11 cellular contexts compared by ENCODE assay signal in the genomic region with DNA sequence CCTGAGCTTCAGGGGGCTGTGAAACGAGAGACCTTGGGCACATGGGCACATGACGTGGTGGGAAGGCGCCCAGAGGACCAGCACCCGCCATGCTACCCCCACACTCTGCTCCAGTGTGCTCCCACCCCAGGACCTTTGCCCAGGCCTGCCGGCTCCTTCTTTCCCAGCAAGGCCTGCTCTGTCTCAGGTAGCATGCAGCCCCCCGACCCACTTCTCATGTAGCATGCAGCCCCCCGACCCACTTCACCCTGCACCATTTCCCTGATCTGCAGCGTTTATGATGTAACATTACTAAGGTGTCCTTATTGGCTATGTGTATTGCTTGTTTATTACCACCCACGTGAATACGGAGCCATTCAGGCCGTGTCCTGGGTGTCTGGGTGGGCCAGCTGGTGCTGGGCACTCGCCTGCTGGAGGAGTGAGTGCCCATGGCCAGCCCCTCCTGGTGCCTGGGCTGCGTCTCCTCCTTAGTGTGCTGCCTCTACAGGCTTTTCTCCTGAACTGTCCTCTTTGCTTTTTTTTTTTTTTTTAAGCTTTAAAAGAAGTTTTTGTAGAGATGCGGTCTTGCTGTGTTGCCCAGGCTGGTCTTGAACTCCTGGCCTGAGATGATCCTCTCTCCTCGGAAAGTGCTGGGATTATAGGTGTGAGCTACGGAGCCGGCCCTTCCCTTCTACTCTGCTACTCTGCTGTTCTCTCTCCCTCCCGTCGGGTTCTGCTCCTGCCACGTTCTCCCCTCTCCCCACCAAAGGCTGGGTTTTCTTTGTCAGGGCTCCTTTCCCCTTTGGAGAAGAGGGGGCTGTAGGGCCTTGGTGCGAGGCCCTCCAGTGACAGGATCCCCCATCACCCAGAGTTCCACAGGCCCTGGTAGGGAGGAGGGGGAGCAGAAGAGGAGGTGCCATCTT. TPM values are rescaled to one million over a fixed set of nuclear protein-coding genes. Genes with fewer than 3 reads are reported as not detected.
DNase-seq lines count a peak whose midpoint lies in the region; ATAC-seq and TF ChIP-seq lines count a peak whose summit lies in the region.
"Had no signal": no experiment of that assay in that cellular context is flagged by ENCODE, and none has a peak within 500 bp of the region (broad histone marks: within the 10 kb centered on the region; RNA-seq: fewer than 3 reads in every experiment).

No MANE protein-coding gene starts in this region.

- TF ChIP-seq CTCF in heart left ventricle (IDR thresholded peaks at IDR 0.05) = peak in 1 of 12 donors; percentile 16
- TF ChIP-seq CTCF in brain (conservative IDR thresholded peaks at IDR 0.05) = peak in 1 of 2 experiments; percentile 22
- no peak for TF ChIP-seq CTCF in upper lobe of left lung (IDR thresholded peaks at IDR 0.05)
- no peak for TF ChIP-seq CTCF in WERI-Rb-1 (IDR thresholded peaks at IDR 0.05; ENCODE audit: low read depth, low read length)

- H3K4me2 ChIP-seq in mesendoderm (ENCODE audit: low read length) = no peak overlapping the region

- H3K27ac ChIP-seq in heart left ventricle (peak overlapping the region in 7 of 12 donors; percentile 13 to 77 (median 46)), mesendoderm (ENCODE audit: low read depth, low read length) (peak overlapping the region; percentile 6), upper lobe of left lung (peak overlapping the region; percentile 72 to 82 (median 82)), WERI-Rb-1 (no peak overlapping the region)

- H3K9me3 ChIP-seq in heart left ventricle (peaks cover 0 to 7% (median 0%) of the 10 kb centered on the region in 12 donors), upper lobe of left lung (no peaks in the 10 kb centered on the region), WERI-Rb-1 (ENCODE audit: severe bottlenecking) (no peaks in the 10 kb centered on the region)

- peaks cover 16% of the 10 kb centered on the region for H3K79me1 ChIP-seq in mesendoderm (ENCODE audit: low read length)

- no peak for ATAC-seq in heart left ventricle
- ATAC-seq in Right ventricle myocardium inferior = no peak
- ATAC-seq in upper lobe of left lung (ENCODE audit: low FRiP score in 2 of 2) = no peak

- H3K9me3 Mint-ChIP-seq in brain = peaks cover 7 to 15% (median 8%) of the 10 kb centered on the region in 5 experiments
- no peaks in the 10 kb centered on the region for H3K9me3 Mint-ChIP-seq in activated T-cell treated with anti-CD3 and anti-CD28 coated beads, Interleukin-2, amount 50 U/mL, for 24 hours

- peak overlapping the region; percentile 49 to 95 (median 91) for H3K27ac Mint-ChIP-seq in brain
- no peak overlapping the region for H3K27ac Mint-ChIP-seq in activated T-cell treated with anti-CD3 and anti-CD28 coated beads, Interleukin-2, amount 50 U/mL, for 24 hours

- WGBS in heart left ventricle, 4 donors = 82 to 86% (median 83%) methylated on average over 21 of the region's 21 CpGs
- WGBS in mesendoderm (ENCODE audit: extremely low coverage, insufficient coverage, low lambda C conversion rate) = no CpG with 5 or more reads among the region's 21 CpGs
- WGBS in upper lobe of left lung, 2 donors = 68 to 72% methylated on average over 21 of the region's 21 CpGs

- DNase-seq in heart left ventricle (peak in 1 of 5 donors; percentile 27), Right ventricle myocardium inferior (ENCODE audit: missing footprints) (no peak), mesendoderm (peak; percentile 40), upper lobe of left lung (no peak), WERI-Rb-1 (no peak), NOMO-1 (lab: John Stamatoyannopoulos, UW; ENCODE audit: unreplicated experiment in 2 of 2) (no peak)
- no peak for DNase-seq in activated T-cell treated with anti-CD3 and anti-CD28 coated beads, Interleukin-2, amount 50 U/mL, for 24 hours
- DNase-seq: activated CD4-positive, alpha-beta T cell treated with anti-CD3 and anti-CD28 coated beads, Interleukin-2, amount 50 U/mL, for 1 hour; hippocampal formation; Kasumi-1 had no signal

- no peak overlapping the region for H4K8ac ChIP-seq in mesendoderm (ENCODE audit: low read depth, low read length)

- peaks cover 9% of the 10 kb centered on the region for H3K79me2 ChIP-seq in mesendoderm (ENCODE audit: control insufficient read depth, insufficient read depth, low read length)

- TF ChIP-seq POLR2A in heart left ventricle (IDR thresholded peaks at IDR 0.05) = no peak
- no peak for TF ChIP-seq POLR2A in upper lobe of left lung (IDR thresholded peaks at IDR 0.05)

- no peak overlapping the region for H2BK5ac ChIP-seq in mesendoderm (ENCODE audit: low read length)

- H3K4me1 Mint-ChIP-seq in brain = peaks cover 53% of the 10 kb centered on the region
- H3K4me1 Mint-ChIP-seq in activated T-cell treated with anti-CD3 and anti-CD28 coated beads, Interleukin-2, amount 50 U/mL, for 24 hours (ENCODE audit: low read depth) = peaks cover 36% of the 10 kb centered on the region

- no peak overlapping the region for H3K9ac ChIP-seq in mesendoderm (ENCODE audit: low read length)

- H3K56ac ChIP-seq in mesendoderm (ENCODE audit: low read length) = peak overlapping the region; percentile 4

- H3K4me3 ChIP-seq in heart left ventricle = no peak overlapping the region
- H3K4me3 ChIP-seq in mesendoderm (ENCODE audit: low read length) = no peak overlapping the region
- H3K4me3 ChIP-seq in upper lobe of left lung = no peak overlapping the region
- H3K4me3 ChIP-seq in WERI-Rb-1 (ENCODE audit: low read depth, low read length) = no peak overlapping the region

- H3K4me1 ChIP-seq in heart left ventricle = peaks cover 6 to 76% (median 55%) of the 10 kb centered on the region in 12 donors
- peaks cover 2% of the 10 kb centered on the region for H3K4me1 ChIP-seq in mesendoderm (ENCODE audit: control insufficient read depth, low read depth, low read length)
- H3K4me1 ChIP-seq in upper lobe of left lung = peaks cover 36 to 82% (median 55%) of the 10 kb centered on the region in 4 donors

- H3K27me3 ChIP-seq in heart left ventricle (no peaks in the 10 kb centered on the region), mesendoderm (ENCODE audit: insufficient read depth, low read length, poor library complexity) (no peaks in the 10 kb centered on the region), upper lobe of left lung (no peaks in the 10 kb centered on the region), WERI-Rb-1 (ENCODE audit: insufficient read depth, low read depth, severe bottlenecking) (no peaks in the 10 kb centered on the region)

- H3K36me3 ChIP-seq in heart left ventricle (no peaks in the 10 kb centered on the region), mesendoderm (ENCODE audit: control insufficient read depth, insufficient read depth, low read length) (no peaks in the 10 kb centered on the region), upper lobe of left lung (no peaks in the 10 kb centered on the region), WERI-Rb-1 (no peaks in the 10 kb centered on the region; the same call in 1 of the 2 replicates)

- no peak for TF ChIP-seq EP300 in upper lobe of left lung (IDR thresholded peaks at IDR 0.05)

- peaks cover 34% of the 10 kb centered on the region for H3K36me3 Mint-ChIP-seq in brain
- no peaks in the 10 kb centered on the region for H3K36me3 Mint-ChIP-seq in activated T-cell treated with anti-CD3 and anti-CD28 coated beads, Interleukin-2, amount 50 U/mL, for 24 hours (ENCODE audit: low read depth)

- H2BK15ac ChIP-seq in mesendoderm (replicated peaks; ENCODE audit: low read depth) = no peak overlapping the region

- H2BK120ac ChIP-seq in mesendoderm (ENCODE audit: low read depth, low read length) = no peak overlapping the region

- no peak overlapping the region for H3K23ac ChIP-seq in mesendoderm (ENCODE audit: low read length)

- no peak overlapping the region for H3K18ac ChIP-seq in mesendoderm (ENCODE audit: low read length)

- H2AK5ac ChIP-seq in mesendoderm (ENCODE audit: low read length) = no peak overlapping the region

- intact Hi-C loops in heart left ventricle (cut with DNase I) (no loop called here), Right ventricle myocardium inferior (cut with DNase I) (no loop called here)

- H3K4ac ChIP-seq in mesendoderm (ENCODE audit: low read depth, low read length) = no peak overlapping the region

- no peak overlapping the region for H3K4me3 Mint-ChIP-seq in brain
- no peak overlapping the region for H3K4me3 Mint-ChIP-seq in activated T-cell treated with anti-CD3 and anti-CD28 coated beads, Interleukin-2, amount 50 U/mL, for 24 hours

- H3K27me3 Mint-ChIP-seq in brain = no peaks in the 10 kb centered on the region
- H3K27me3 Mint-ChIP-seq in activated T-cell treated with anti-CD3 and anti-CD28 coated beads, Interleukin-2, amount 50 U/mL, for 24 hours = no peaks in the 10 kb centered on the region

- H4K5ac ChIP-seq in mesendoderm (ENCODE audit: low read length) = no peak overlapping the region

RNA-seq across cellular contexts. Expression of a gene that starts 29.4 kb away (rescaled TPM):
- 10 to 100 TPM; 34.5 to 62.5 (median 39.8) TPM for total RNA-seq in heart left ventricle
- polyA plus RNA-seq in heart left ventricle = 10 to 100 TPM; 30.2 to 44.0 TPM
- 61.6 TPM for total RNA-seq in Right ventricle myocardium inferior
- polyA plus RNA-seq in brain (ENCODE audit: insufficient read depth, low read depth, low replicate concordance) = 27.2 TPM
- polyA plus RNA-seq in mesendoderm (2013, experiment 1 of 2) = 20.9 TPM
- polyA plus RNA-seq in mesendoderm (2013, experiment 2 of 2) = 23.3 TPM
- 10 to 100 TPM; 51.5 to 79.4 (median 67.6) TPM for total RNA-seq in upper lobe of left lung
